1 cellular context compared by ENCODE assay signal in genomic region chr19:18379803-18380747, GRCh38.
TF ChIP-seq lines count a peak whose summit lies in the region.

No MANE protein-coding gene starts in this region.

TF ChIP-seq in HepG2, 621 proteins besides CTCF, POLR2A, EP300 and RAD21 (continued from another document and continues in another):
- TF ChIP-seq REPIN1 (CRISPR knock-in tag; IDR thresholded peaks at IDR 0.05; ENCODE audit: borderline replicate concordance, low read depth) = peak; percentile 75; the same call in 1 of the 2 replicates
- no peak for TF ChIP-seq IRX3 (CRISPR knock-in tag; IDR thresholded peaks at IDR 0.05; ENCODE audit: borderline replicate concordance, low read depth)
- TF ChIP-seq HMG20A (CRISPR knock-in tag; IDR thresholded peaks at IDR 0.05; ENCODE audit: borderline replicate concordance) = peak; percentile 90; the same call in 1 of the 2 replicates
- TF ChIP-seq ZNF121 (CRISPR knock-in tag; IDR thresholded peaks at IDR 0.05) = peak; percentile 99
- TF ChIP-seq TOE1 (CRISPR knock-in tag; IDR thresholded peaks at IDR 0.05) = peak; percentile 92
- peak; percentile 68; the same call in 1 of the 2 replicates for TF ChIP-seq ZNF580 (CRISPR knock-in tag; IDR thresholded peaks at IDR 0.05; ENCODE audit: borderline replicate concordance, low read depth)
- no peak for TF ChIP-seq EHMT2 (IDR thresholded peaks at IDR 0.05; ENCODE audit: borderline replicate concordance, low read depth, low read length)
- no peak for TF ChIP-seq ZNF672 (CRISPR knock-in tag; IDR thresholded peaks at IDR 0.05)
- no peak for TF ChIP-seq ZNF407 (CRISPR knock-in tag; IDR thresholded peaks at IDR 0.05; ENCODE audit: not compliant biosample characterization)
- TF ChIP-seq ZBTB39 (CRISPR knock-in tag; IDR thresholded peaks at IDR 0.05) = no peak
- peak; percentile 99 for TF ChIP-seq MED13 (CRISPR knock-in tag; IDR thresholded peaks at IDR 0.05)
- TF ChIP-seq ZNF329 (CRISPR knock-in tag; IDR thresholded peaks at IDR 0.05; ENCODE audit: low read depth) = no peak
- TF ChIP-seq MIER3 (CRISPR knock-in tag; IDR thresholded peaks at IDR 0.05; ENCODE audit: borderline replicate concordance) = peak; percentile 95
- TF ChIP-seq MBNL3 (CRISPR knock-in tag; conservative IDR thresholded peaks at IDR 0.05) = no peak
- TF ChIP-seq SPEN (CRISPR knock-in tag; IDR thresholded peaks at IDR 0.05; ENCODE audit: low read depth) = peak; percentile 83
- TF ChIP-seq KDM2A (CRISPR knock-in tag; IDR thresholded peaks at IDR 0.05; ENCODE audit: borderline replicate concordance, low read depth) = peak; percentile 56; the same call in 1 of the 2 replicates
- TF ChIP-seq ZNF841 (CRISPR knock-in tag; IDR thresholded peaks at IDR 0.05; ENCODE audit: borderline replicate concordance) = peak; percentile 76; the same call in 1 of the 2 replicates
- no peak for TF ChIP-seq ZNF224 (CRISPR knock-in tag; IDR thresholded peaks at IDR 0.05)
- peak; percentile 78; the same call in 1 of the 2 replicates for TF ChIP-seq NKX3-1 (CRISPR knock-in tag; IDR thresholded peaks at IDR 0.05)
- TF ChIP-seq, protein P1, sequence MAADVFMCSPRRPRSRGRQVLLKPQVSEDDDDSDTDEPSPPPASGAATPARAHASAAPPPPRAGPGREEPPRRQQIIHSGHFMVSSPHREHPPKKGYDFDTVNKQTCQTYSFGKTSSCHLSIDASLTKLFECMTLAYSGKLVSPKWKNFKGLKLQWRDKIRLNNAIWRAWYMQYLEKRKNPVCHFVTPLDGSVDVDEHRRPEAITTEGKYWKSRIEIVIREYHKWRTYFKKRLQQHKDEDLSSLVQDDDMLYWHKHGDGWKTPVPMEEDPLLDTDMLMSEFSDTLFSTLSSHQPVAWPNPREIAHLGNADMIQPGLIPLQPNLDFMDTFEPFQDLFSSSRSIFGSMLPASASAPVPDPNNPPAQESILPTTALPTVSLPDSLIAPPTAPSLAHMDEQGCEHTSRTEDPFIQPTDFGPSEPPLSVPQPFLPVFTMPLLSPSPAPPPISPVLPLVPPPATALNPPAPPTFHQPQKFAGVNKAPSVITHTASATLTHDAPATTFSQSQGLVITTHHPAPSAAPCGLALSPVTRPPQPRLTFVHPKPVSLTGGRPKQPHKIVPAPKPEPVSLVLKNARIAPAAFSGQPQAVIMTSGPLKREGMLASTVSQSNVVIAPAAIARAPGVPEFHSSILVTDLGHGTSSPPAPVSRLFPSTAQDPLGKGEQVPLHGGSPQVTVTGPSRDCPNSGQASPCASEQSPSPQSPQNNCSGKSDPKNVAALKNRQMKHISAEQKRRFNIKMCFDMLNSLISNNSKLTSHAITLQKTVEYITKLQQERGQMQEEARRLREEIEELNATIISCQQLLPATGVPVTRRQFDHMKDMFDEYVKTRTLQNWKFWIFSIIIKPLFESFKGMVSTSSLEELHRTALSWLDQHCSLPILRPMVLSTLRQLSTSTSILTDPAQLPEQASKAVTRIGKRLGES (CRISPR knock-in tag; IDR thresholded peaks at IDR 0.05; ENCODE audit: borderline replicate concordance) = 0 out of 2 replicates have a peak, but pooled peaks have one; percentile 51
- no peak for TF ChIP-seq ZNF512B (CRISPR knock-in tag; IDR thresholded peaks at IDR 0.05; ENCODE audit: borderline replicate concordance)
- TF ChIP-seq, protein P2, sequence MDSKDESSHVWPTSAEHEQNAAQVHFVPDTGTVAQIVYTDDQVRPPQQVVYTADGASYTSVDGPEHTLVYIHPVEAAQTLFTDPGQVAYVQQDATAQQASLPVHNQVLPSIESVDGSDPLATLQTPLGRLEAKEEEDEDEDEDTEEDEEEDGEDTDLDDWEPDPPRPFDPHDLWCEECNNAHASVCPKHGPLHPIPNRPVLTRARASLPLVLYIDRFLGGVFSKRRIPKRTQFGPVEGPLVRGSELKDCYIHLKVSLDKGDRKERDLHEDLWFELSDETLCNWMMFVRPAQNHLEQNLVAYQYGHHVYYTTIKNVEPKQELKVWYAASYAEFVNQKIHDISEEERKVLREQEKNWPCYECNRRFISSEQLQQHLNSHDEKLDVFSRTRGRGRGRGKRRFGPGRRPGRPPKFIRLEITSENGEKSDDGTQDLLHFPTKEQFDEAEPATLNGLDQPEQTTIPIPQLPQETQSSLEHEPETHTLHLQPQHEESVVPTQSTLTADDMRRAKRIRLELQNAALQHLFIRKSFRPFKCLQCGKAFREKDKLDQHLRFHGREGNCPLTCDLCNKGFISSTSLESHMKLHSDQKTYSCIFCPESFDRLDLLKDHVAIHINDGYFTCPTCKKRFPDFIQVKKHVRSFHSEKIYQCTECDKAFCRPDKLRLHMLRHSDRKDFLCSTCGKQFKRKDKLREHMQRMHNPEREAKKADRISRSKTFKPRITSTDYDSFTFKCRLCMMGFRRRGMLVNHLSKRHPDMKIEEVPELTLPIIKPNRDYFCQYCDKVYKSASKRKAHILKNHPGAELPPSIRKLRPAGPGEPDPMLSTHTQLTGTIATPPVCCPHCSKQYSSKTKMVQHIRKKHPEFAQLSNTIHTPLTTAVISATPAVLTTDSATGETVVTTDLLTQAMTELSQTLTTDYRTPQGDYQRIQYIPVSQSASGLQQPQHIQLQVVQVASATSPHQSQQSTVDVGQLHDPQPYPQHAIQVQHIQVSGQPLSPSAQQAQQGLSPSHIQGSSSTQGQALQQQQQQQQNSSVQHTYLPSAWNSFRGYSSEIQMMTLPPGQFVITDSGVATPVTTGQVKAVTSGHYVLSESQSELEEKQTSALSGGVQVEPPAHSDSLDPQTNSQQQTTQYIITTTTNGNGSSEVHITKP (CRISPR knock-in tag; IDR thresholded peaks at IDR 0.05; ENCODE audit: low read depth) = 0 out of 2 replicates have a peak, but pooled peaks have one; percentile 44
- no peak for TF ChIP-seq XBP1 (CRISPR knock-in tag; IDR thresholded peaks at IDR 0.05)
- no peak for TF ChIP-seq MTERF4 (CRISPR knock-in tag; IDR thresholded peaks at IDR 0.05)
- TF ChIP-seq GLI4 (CRISPR knock-in tag; IDR thresholded peaks at IDR 0.05; ENCODE audit: borderline replicate concordance) = no peak; the same call in 1 of the 2 replicates
- TF ChIP-seq RCOR2 (CRISPR knock-in tag; IDR thresholded peaks at IDR 0.05) = peak; percentile 98
- TF ChIP-seq IRF9 (CRISPR knock-in tag; IDR thresholded peaks at IDR 0.05; ENCODE audit: borderline replicate concordance) = peak; percentile 85; the same call in 1 of the 2 replicates
